Comparison of ENCODE assay signal across 9 cellular contexts in genomic region chr15:38647683-38648082, GRCh38.
DNase-seq lines count a peak whose midpoint lies in the region; ATAC-seq and TF ChIP-seq lines count a peak whose summit lies in the region.
"Had no signal": no experiment of that assay in that cellular context is flagged by ENCODE, and none has a peak within 500 bp of the region (broad histone marks: within the 10 kb centered on the region; RNA-seq: fewer than 3 reads in every experiment).

No MANE protein-coding gene starts in this region.

- no peaks in the 10 kb centered on the region for H3K9me3 ChIP-seq in cardiac muscle cell (ENCODE audit: low read depth)
- H3K9me3 ChIP-seq in hepatocyte (ENCODE audit: low read depth), result no peaks in the 10 kb centered on the region
- H3K9me3 ChIP-seq in upper lobe of right lung, result no peaks in the 10 kb centered on the region

- H3K27ac ChIP-seq in cardiac muscle cell (no peak overlapping the region), hepatocyte (no peak overlapping the region), upper lobe of right lung (no peak overlapping the region)

- H2AFZ ChIP-seq in hepatocyte, result no peak overlapping the region

- DNase-seq in cardiac muscle cell (ENCODE audit: low read depth in 1 of 2, low spot score in 1 of 2) (peak; percentile 24 to 47), cardiac septum (ENCODE audit: low spot score) (no peak), SK-MEL-5 (ENCODE audit: low read depth, low spot score) (peak; percentile 69), hepatocyte (ENCODE audit: low spot score) (peak; percentile 38), upper lobe of right lung (no peak), NCI-H2227 (lab: John Stamatoyannopoulos, UW; ENCODE audit: unreplicated experiment) (no peak), SK-N-DZ (ENCODE audit: low spot score) (no peak), NCI-H1105 treated with DMSO at 0.1 percent for 48 hours (lab: John Stamatoyannopoulos, UW) (no peak)
- DNase-seq: NCI-H748 treated with DMSO at 0.1 percent for 48 hours had no signal

- no peaks in the 10 kb centered on the region for H4K20me1 ChIP-seq in hepatocyte (ENCODE audit: insufficient read depth, poor library complexity, severe bottlenecking)

- no peaks in the 10 kb centered on the region for H3K27me3 ChIP-seq in cardiac muscle cell
- H3K27me3 ChIP-seq in hepatocyte, result peaks cover 3% of the 10 kb centered on the region
- no peaks in the 10 kb centered on the region for H3K27me3 ChIP-seq in upper lobe of right lung

- H3K79me2 ChIP-seq in hepatocyte, result no peaks in the 10 kb centered on the region

- no peaks in the 10 kb centered on the region for H3K9me2 ChIP-seq in hepatocyte (replicated peaks; ENCODE audit: insufficient read depth)

- intact Hi-C loops in cardiac septum (cut with DNase I), result no loop called here
- intact Hi-C loops in upper lobe of right lung (cut with DNase I), result no loop called here

- ATAC-seq in upper lobe of right lung, result peak; percentile 88

- in situ Hi-C loops in SK-MEL-5 (cut with HindIII; ENCODE audit: low pct_unique_long_range_greater_than_20kb, low sequenced_read_pairs), result no loop called here

- no peaks in the 10 kb centered on the region for H3K36me3 ChIP-seq in cardiac muscle cell
- no peaks in the 10 kb centered on the region for H3K36me3 ChIP-seq in hepatocyte (replicated peaks; ENCODE audit: insufficient read depth, low read depth)
- H3K36me3 ChIP-seq in upper lobe of right lung, result no peaks in the 10 kb centered on the region

- H3K4me1 ChIP-seq in cardiac muscle cell (ENCODE audit: low read depth) (no peaks in the 10 kb centered on the region), hepatocyte (ENCODE audit: insufficient read depth) (no peaks in the 10 kb centered on the region), upper lobe of right lung (peaks cover 8% of the 10 kb centered on the region)

- H3K4me2 ChIP-seq in hepatocyte, result no peak overlapping the region

- TF ChIP-seq CTCF in cardiac muscle cell (IDR thresholded peaks at IDR 0.05; ENCODE audit: low read depth, low read length) (peak; percentile 47), hepatocyte (IDR thresholded peaks at IDR 0.05; ENCODE audit: poor library complexity) (peak; percentile 49), upper lobe of right lung (IDR thresholded peaks at IDR 0.05) (peak; percentile 36)

- H3K4me3 ChIP-seq in cardiac muscle cell (no peak overlapping the region), hepatocyte (no peak overlapping the region), upper lobe of right lung (no peak overlapping the region)

Comparison
In these comparisons a context has a peak if more than half of its experiments do, and no peak if none do; other contexts are left out.
1. DNase-seq: peak in cardiac muscle cell (2 of 2), SK-MEL-5 (single experiment) and hepatocyte (single experiment); none in cardiac septum (single experiment), upper lobe of right lung (single experiment), NCI-H2227 (single experiment), SK-N-DZ (single experiment) and NCI-H1105 treated with DMSO at 0.1 percent for 48 hours (single experiment).
2. Peak in every context shown above with its lines, with median percentiles within 50 percentile points of each other: CTCF ChIP-seq.